In genomic region chr12:112424126-112424525, GRCh38 we compare ENCODE assay signal across 1 cellular context.
TF ChIP-seq lines count a peak whose summit lies in the region.

No MANE protein-coding gene starts in this region.

TF ChIP-seq in WTC11, 78 proteins besides CTCF, POLR2A, EP300 and RAD21:
- TF ChIP-seq PRDM15 (CRISPR knock-in tag; IDR thresholded peaks at IDR 0.05) = no peak
- no peak for TF ChIP-seq E2F5 (CRISPR knock-in tag; IDR thresholded peaks at IDR 0.05)
- no peak for TF ChIP-seq ZNF416 (CRISPR knock-in tag; IDR thresholded peaks at IDR 0.05)
- TF ChIP-seq ATF2 (CRISPR knock-in tag; IDR thresholded peaks at IDR 0.05; ENCODE audit: borderline replicate concordance, low read depth) = no peak
- TF ChIP-seq E2F4 (CRISPR knock-in tag; IDR thresholded peaks at IDR 0.05; ENCODE audit: borderline replicate concordance, low read depth) = no peak
- no peak for TF ChIP-seq RELA (CRISPR knock-in tag; IDR thresholded peaks at IDR 0.05; ENCODE audit: borderline replicate concordance)
- TF ChIP-seq USF1 (CRISPR knock-in tag; IDR thresholded peaks at IDR 0.05) = no peak
- TF ChIP-seq ATF1 (CRISPR knock-in tag; IDR thresholded peaks at IDR 0.05) = no peak
- no peak for TF ChIP-seq NR3C1 (CRISPR knock-in tag; conservative IDR thresholded peaks at IDR 0.05; ENCODE audit: low read depth)
- TF ChIP-seq ZSCAN18 (CRISPR knock-in tag; IDR thresholded peaks at IDR 0.05) = no peak
- TF ChIP-seq SMAD3 (CRISPR knock-in tag; IDR thresholded peaks at IDR 0.05; ENCODE audit: borderline replicate concordance) = no peak
TF ChIP-seq in WTC11: peak in this region for 0.
